In the genomic region with DNA sequence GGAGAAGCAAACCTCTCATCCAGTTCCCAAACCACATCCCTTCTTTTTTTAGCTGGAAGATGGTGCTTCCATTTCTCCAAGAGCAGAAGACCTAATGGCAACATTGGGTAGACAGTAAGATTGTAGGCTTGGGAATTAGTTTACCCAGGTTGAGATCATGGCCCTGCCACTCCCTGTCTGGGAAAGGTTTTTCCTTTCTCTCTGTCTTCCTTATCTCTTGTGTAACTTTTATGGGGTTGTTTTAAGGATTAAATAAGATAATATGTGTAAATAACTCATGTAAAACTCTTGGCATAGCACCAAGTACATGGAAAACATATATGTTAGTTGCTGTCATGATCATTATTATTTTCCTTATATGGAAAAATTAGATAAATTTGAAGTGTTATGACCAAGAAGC, we compare ENCODE assay signal across 24 cellular contexts.
"Had no signal": no experiment of that assay in that cellular context is flagged by ENCODE, and none has a peak within 500 bp of the region (broad histone marks: within the 10 kb centered on the region; RNA-seq: fewer than 3 reads in every experiment).

No MANE protein-coding gene starts in this region.

- ATAC-seq: left lung; natural killer cell; psoas muscle; right cardiac atrium; stimulated activated naive CD8-positive, alpha-beta T cell treated with anti-CD3 and anti-CD28 coated beads, Interleukin-15, amount 100 ng/mL, for 72 hours had no signal

- H3K4me3 ChIP-seq: coronary artery, esophagus squamous epithelium, left lung, ovary, psoas muscle, sigmoid colon, spleen, suprapubic skin had no signal

- DNase-seq: dermis blood vessel endothelial cell; effector memory CD4-positive, alpha-beta T cell; erythroblast; esophagus squamous epithelium; kidney; left lung; mammary epithelial cell; mesendoderm; midbrain; natural killer cell; occipital lobe; ovary; posterior cingulate gyrus; psoas muscle; right cardiac atrium; sigmoid colon; spleen; stimulated activated CD4-positive, alpha-beta T cell treated with anti-CD3 and anti-CD28 coated beads, Interleukin-4, amount 100 ng/mL, for 4 hours; stimulated activated naive CD4-positive, alpha-beta T cell; stimulated activated naive CD8-positive, alpha-beta T cell treated with anti-CD3 and anti-CD28 coated beads, Interleukin-15, amount 100 ng/mL, for 72 hours; trophoblast cell had no signal

- FAIRE-seq: frontal cortex, kidney had no signal

- H3K4me1 ChIP-seq: esophagus squamous epithelium, left lung, psoas muscle, sigmoid colon, spleen, suprapubic skin had no signal

- H3K9me3 ChIP-seq: esophagus squamous epithelium, left lung, ovary, psoas muscle, sigmoid colon, spleen, suprapubic skin had no signal

- H3K36me3 ChIP-seq: ovary had no signal

- H3K27me3 ChIP-seq: esophagus squamous epithelium, left lung, ovary, sigmoid colon, spleen, suprapubic skin had no signal

- H3K27ac ChIP-seq: coronary artery, esophagus squamous epithelium, left lung, ovary, psoas muscle, sigmoid colon, spleen, suprapubic skin had no signal
